Comparison of ENCODE assay signal across 8 cellular contexts in genomic region chr4:128220286-128221235, GRCh38.
A peak's percentile ranks its signal among the peaks of the same experiment; 100 is the strongest.
DNase-seq lines count a peak whose midpoint lies in the region; ATAC-seq, FAIRE-seq and TF ChIP-seq lines count a peak whose summit lies in the region.

No MANE protein-coding gene starts in this region.

- H3K9me3 ChIP-seq in left ventricle myocardium inferior (replicated peaks) = no peaks in the 10 kb centered on the region

- intact Hi-C loops in left ventricle myocardium inferior (cut with micrococcal nuclease) = no loop called here
- intact Hi-C loops in Right ventricle myocardium inferior (cut with DNase I) = no loop called here

- no peak for DNase-seq in left ventricle myocardium inferior
- DNase-seq in Right ventricle myocardium inferior (ENCODE audit: missing footprints) = no peak
- DNase-seq in RKO (ENCODE audit: low spot score) = peak; percentile 91
- DNase-seq in frontal cortex (ENCODE audit: low spot score in 2 of 2) = peak in 1 of 2 donors; percentile 20
- DNase-seq in DMS79 treated with DMSO at 0.1 percent for 48 hours (lab: John Stamatoyannopoulos, UW) = no peak
- DNase-seq in GOT3 (lab: John Stamatoyannopoulos, UW) = no peak

- H3K27ac ChIP-seq in left ventricle myocardium inferior (replicated peaks) = no peak overlapping the region

- no peaks in the 10 kb centered on the region for H3K36me3 ChIP-seq in left ventricle myocardium inferior

- ATAC-seq in Right ventricle myocardium inferior = no peak
- ATAC-seq in HG03108 (IDR thresholded peaks at IDR 0.05; ENCODE audit: unreplicated experiment) = peak; percentile 69
- no peak for ATAC-seq in HG03442 (IDR thresholded peaks at IDR 0.05; ENCODE audit: unreplicated experiment)

- peak; percentile 55 for FAIRE-seq in frontal cortex (lab: Jason Lieb, UNC)

- TF ChIP-seq CTCF in left ventricle myocardium inferior (IDR thresholded peaks at IDR 0.05; ENCODE audit: borderline replicate concordance) = peak; percentile 48

- no peak overlapping the region for H3K4me3 ChIP-seq in left ventricle myocardium inferior

- H3K27me3 ChIP-seq in left ventricle myocardium inferior (ENCODE audit: low read depth) = no peaks in the 10 kb centered on the region

- peaks cover 6% of the 10 kb centered on the region for H3K4me1 ChIP-seq in left ventricle myocardium inferior
